ENCODE assay signal across 24 cellular contexts in the genomic region with DNA sequence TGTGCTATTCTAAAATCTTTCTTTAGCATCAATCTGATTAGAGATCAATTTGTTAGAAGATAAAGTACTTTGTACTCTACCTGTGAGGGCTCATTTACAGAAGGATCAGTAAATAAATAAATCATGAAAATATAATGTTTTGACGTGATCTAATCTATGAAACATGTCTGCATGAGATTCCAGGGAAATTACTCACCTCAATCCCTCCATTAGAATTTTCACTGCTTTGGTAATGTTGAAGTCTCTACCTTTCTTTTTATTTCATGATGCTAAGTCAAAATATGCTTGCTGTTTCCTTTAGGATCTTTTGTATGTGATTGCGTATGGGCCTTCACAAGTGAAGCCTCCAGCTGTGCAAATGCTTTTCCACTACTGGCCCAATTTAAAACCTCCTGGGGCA.
"Had no signal": no experiment of that assay in that cellular context is flagged by ENCODE, and none has a peak within 500 bp of the region (broad histone marks: within the 10 kb centered on the region; RNA-seq: fewer than 3 reads in every experiment).

No MANE protein-coding gene starts in this region.

- H3K4me1 Mint-ChIP-seq: natural killer cell; stimulated activated naive CD8-positive, alpha-beta T cell treated with anti-CD3 and anti-CD28 coated beads, Interleukin-15, amount 100 ng/mL, for 72 hours had no signal

- H3K27ac Mint-ChIP-seq: endodermal cell; natural killer cell; progenitor cell of endocrine pancreas; stimulated activated naive B cell treated with anti-CD40 and anti-IgM and Interleukin-4, amounts not matched to agents 10 μg/mL and 1 μg/mL and 100 μg/mL, for 72 hours; stimulated activated naive CD8-positive, alpha-beta T cell treated with anti-CD3 and anti-CD28 coated beads, Interleukin-15, amount 100 ng/mL, for 72 hours had no signal

- H3K4me1 ChIP-seq: heart left ventricle, pancreas, spleen, testis, tibial nerve, upper lobe of right lung, vagina had no signal

- H3K27me3 Mint-ChIP-seq: progenitor cell of endocrine pancreas; stimulated activated naive B cell treated with anti-CD40 and anti-IgM and Interleukin-4, amounts not matched to agents 10 μg/mL and 1 μg/mL and 100 μg/mL, for 72 hours had no signal

- H3K9me3 ChIP-seq: heart left ventricle, mucosa of descending colon, pancreas, testis, tibial nerve, upper lobe of right lung, vagina had no signal

- H3K27me3 ChIP-seq: heart left ventricle, pancreas, spleen, testis, tibial nerve, upper lobe of right lung, vagina had no signal

- H3K4me3 Mint-ChIP-seq: endodermal cell; natural killer cell; stimulated activated naive B cell treated with anti-CD40 and anti-IgM and Interleukin-4, amounts not matched to agents 10 μg/mL and 1 μg/mL and 100 μg/mL, for 72 hours; stimulated activated naive CD8-positive, alpha-beta T cell treated with anti-CD3 and anti-CD28 coated beads, Interleukin-15, amount 100 ng/mL, for 72 hours had no signal

- H3K36me3 ChIP-seq: heart left ventricle, pancreas, spleen, tibial nerve, upper lobe of right lung, vagina had no signal

- H3K4me3 ChIP-seq: coronary artery, heart left ventricle, lung, mucosa of descending colon, pancreas, spleen, testis, tibial nerve, upper lobe of right lung, vagina had no signal

- ATAC-seq: heart left ventricle; left colon; left ventricle myocardium superior; mucosa of descending colon; natural killer cell; pancreas; sciatic nerve; stimulated activated naive B cell treated with anti-CD40 and anti-IgM and Interleukin-4, amounts not matched to agents 10 μg/mL and 1 μg/mL and 100 μg/mL, for 72 hours; stimulated activated naive CD8-positive, alpha-beta T cell treated with anti-CD3 and anti-CD28 coated beads, Interleukin-15, amount 100 ng/mL, for 72 hours; upper lobe of right lung had no signal

- H3K36me3 Mint-ChIP-seq: natural killer cell had no signal

- H3K27ac ChIP-seq: coronary artery, heart left ventricle, pancreas, spleen, testis, tibial nerve, upper lobe of right lung, vagina had no signal

- DNase-seq: effector CD4-positive, alpha-beta T cell; endodermal cell; heart left ventricle; hypothalamus; left colon; left ventricle myocardium superior; mucosa of descending colon; natural killer cell; occipital lobe; pancreas; spleen; stimulated activated CD4-positive, alpha-beta T cell treated with anti-CD3 and anti-CD28 coated beads, Interleukin-15, amount 100 ng/mL, for 24 hours; stimulated activated CD4-positive, alpha-beta T cell treated with anti-CD3 and anti-CD28 coated beads, Interleukin-2, amount 100 ng/mL, for 24 hours; stimulated activated CD4-positive, alpha-beta T cell treated with anti-CD3 and anti-CD28 coated beads, Interleukin-4, amount 100 ng/mL, for 4 hours; stimulated activated naive B cell treated with anti-CD40 and anti-IgM and Interleukin-4, amounts not matched to agents 10 μg/mL and 1 μg/mL and 100 μg/mL, for 72 hours; stimulated activated naive CD8-positive, alpha-beta T cell treated with anti-CD3 and anti-CD28 coated beads, Interleukin-15, amount 100 ng/mL, for 72 hours; testis; upper lobe of right lung had no signal

- H3K9me3 Mint-ChIP-seq: endodermal cell, natural killer cell had no signal
